Comparison of ENCODE assay signal across 15 cellular contexts in the genomic region with DNA sequence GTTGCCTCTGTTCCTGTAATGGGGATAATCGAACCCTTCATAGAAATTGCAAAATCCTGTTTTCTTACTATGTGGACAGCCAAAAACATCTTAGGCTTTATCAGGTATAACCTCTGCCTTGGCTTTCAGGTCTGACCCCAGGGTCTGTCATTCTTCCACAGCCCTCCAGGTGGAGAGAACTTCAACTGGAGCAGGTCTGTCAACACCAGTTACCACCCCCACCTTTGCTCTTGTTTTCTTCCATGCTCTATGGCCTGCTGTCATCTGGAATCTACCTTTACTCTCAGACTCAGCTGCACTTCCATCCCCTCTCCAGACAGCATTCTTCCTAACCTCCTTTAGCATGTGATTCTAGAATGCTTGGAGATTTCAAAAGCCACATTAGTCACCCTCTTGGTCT. TPM values are rescaled to one million over a fixed set of nuclear protein-coding genes. Genes with fewer than 3 reads are reported as not detected.
A peak's percentile ranks its signal among the peaks of the same experiment; 100 is the strongest.
DNase-seq lines count a peak whose midpoint lies in the region; ATAC-seq, FAIRE-seq and TF ChIP-seq lines count a peak whose summit lies in the region.
"Had no signal": no experiment of that assay in that cellular context is flagged by ENCODE, and none has a peak within 500 bp of the region (broad histone marks: within the 10 kb centered on the region; RNA-seq: fewer than 3 reads in every experiment).

No MANE protein-coding gene starts in this region.

- H4K8ac ChIP-seq in mesendoderm (ENCODE audit: low read depth, low read length) = no peak overlapping the region

- TF ChIP-seq RAD21 in GM12878 (IDR thresholded peaks at IDR 0.05; ENCODE audit: insufficient read depth, low read depth, low read length) = no peak

- SMC1A ChIA-PET in GM12878 (lab: Charles Lee; ENCODE audit: uncharacterized antibody, unreplicated experiment) = interaction anchor here (1.5 kb wide), 1 partner anchor 200 kb away, joined by 3 read pairs; no protein-coding TSS in a partner anchor

- H3K4me2 ChIP-seq in GM12878 (ENCODE audit: control insufficient read depth, insufficient read depth) = no peak overlapping the region
- no peak overlapping the region for H3K4me2 ChIP-seq in mesendoderm (ENCODE audit: low read length)

- no peak for FAIRE-seq in GM12878 (lab: Jason Lieb, UNC)
- FAIRE-seq: RCC 7860 had no signal

- no peak overlapping the region for H3K56ac ChIP-seq in mesendoderm (ENCODE audit: low read length)

- in situ Hi-C loops in GM12878 (cut with MboI) = no loop called here

- peak in 1 of 3 experiments; percentile 17; a peak in 1 of 6 replicates for TF ChIP-seq CTCF in GM12878 (IDR thresholded peaks at IDR 0.05 in 2 of 3, conservative IDR thresholded peaks at IDR 0.05 in 1 of 3; ENCODE audit: control insufficient read depth in 2 of 3, extremely low read depth in 1 of 3, insufficient read depth in 1 of 3, low read depth in 3 of 3, low read length in 3 of 3)

- TF ChIP-seq EP300 in GM12878 (IDR thresholded peaks at IDR 0.05; ENCODE audit: borderline replicate concordance in 1 of 2, control insufficient read depth in 1 of 2, low read depth in 2 of 2, low read length in 2 of 2) = no peak

- RAD21 ChIA-PET in GM12878 (lab: Charles Lee; ENCODE audit: unreplicated experiment) = no interaction called here

- intact Hi-C loops in GM12878 (cut with micrococcal nuclease; ENCODE audit: unreplicated experiment) = no loop called here

- no peaks in the 10 kb centered on the region for H3K9me3 ChIP-seq in GM12878 (replicated peaks; ENCODE audit: control insufficient read depth, insufficient read depth, low read length)
- no peaks in the 10 kb centered on the region for H3K9me3 ChIP-seq in SJCRH30 (replicated peaks)
- H3K9me3 ChIP-seq: left ventricle myocardium inferior, neutrophil had no signal

- H2BK15ac ChIP-seq in mesendoderm (replicated peaks; ENCODE audit: low read depth) = no peak overlapping the region

- POLR2A ChIA-PET in GM12878 (lab: Charles Lee) = no interaction called here

- H3K79me2 ChIP-seq in GM12878 (ENCODE audit: control insufficient read depth, insufficient read depth, low read length) = no peaks in the 10 kb centered on the region
- H3K79me2 ChIP-seq in mesendoderm (ENCODE audit: control insufficient read depth, insufficient read depth, low read length) = no peaks in the 10 kb centered on the region

- H3K4me1 ChIP-seq in GM12878 (ENCODE audit: control insufficient read depth, insufficient read depth, low read length) = no peaks in the 10 kb centered on the region
- H3K4me1 ChIP-seq in mesendoderm (ENCODE audit: control insufficient read depth, low read depth, low read length) = no peaks in the 10 kb centered on the region
- no peaks in the 10 kb centered on the region for H3K4me1 ChIP-seq in SJCRH30
- H3K4me1 ChIP-seq: left ventricle myocardium inferior had no signal

- no peaks in the 10 kb centered on the region for H3K79me1 ChIP-seq in mesendoderm (ENCODE audit: low read length)

- H2BK120ac ChIP-seq in mesendoderm (ENCODE audit: low read depth, low read length) = no peak overlapping the region

- no peaks in the 10 kb centered on the region for H4K20me1 ChIP-seq in GM12878 (ENCODE audit: control insufficient read depth, insufficient read depth)

- no peak overlapping the region for H4K5ac ChIP-seq in mesendoderm (ENCODE audit: low read length)

- H3K18ac ChIP-seq in mesendoderm (ENCODE audit: low read length) = no peak overlapping the region

- H3K9ac ChIP-seq in GM12878 (ENCODE audit: control insufficient read depth, insufficient read depth, low read length) = no peak overlapping the region
- H3K9ac ChIP-seq in mesendoderm (ENCODE audit: low read length) = no peak overlapping the region

- H3K4me3 ChIP-seq in GM12878 = no peak overlapping the region
- no peak overlapping the region for H3K4me3 ChIP-seq in mesendoderm (ENCODE audit: low read length)
- no peak overlapping the region for H3K4me3 ChIP-seq in SJCRH30
- H3K4me3 ChIP-seq: left ventricle myocardium inferior had no signal

- CTCF ChIA-PET in GM12878 (lab: Yijun Ruan, JAX) = no interaction called here

- no peak overlapping the region for H3K23ac ChIP-seq in mesendoderm (ENCODE audit: low read length)

- no peaks in the 10 kb centered on the region for H3K27me3 ChIP-seq in GM12878 (replicated peaks in 1 of 2; ENCODE audit: control insufficient read depth in 2 of 2, insufficient read depth in 2 of 2, low read length in 1 of 2)
- no peaks in the 10 kb centered on the region for H3K27me3 ChIP-seq in mesendoderm (ENCODE audit: insufficient read depth, low read length, poor library complexity)
- no peaks in the 10 kb centered on the region for H3K27me3 ChIP-seq in SJCRH30
- H3K27me3 ChIP-seq: neutrophil had no signal

- WGBS in GM12878 (ENCODE audit: insufficient coverage, insufficient replicate concordance, low lambda C conversion rate, missing lambda C conversion rate) = 100% methylated on average over 1 of the region's 1 CpG
- no CpG with 5 or more reads among the region's 1 CpG for WGBS in mesendoderm (ENCODE audit: extremely low coverage, insufficient coverage, low lambda C conversion rate)

- no peak overlapping the region for H3K4ac ChIP-seq in mesendoderm (ENCODE audit: low read depth, low read length)

- H3K36me3 ChIP-seq in GM12878 (ENCODE audit: control insufficient read depth in 2 of 2, insufficient read depth in 2 of 2, low read length in 1 of 2) (no peaks in the 10 kb centered on the region), mesendoderm (ENCODE audit: control insufficient read depth, insufficient read depth, low read length) (no peaks in the 10 kb centered on the region), SJCRH30 (no peaks in the 10 kb centered on the region)
- H3K36me3 ChIP-seq: neutrophil had no signal

- H3K27ac ChIP-seq in GM12878 (ENCODE audit: control insufficient read depth, insufficient read depth) = no peak overlapping the region
- H3K27ac ChIP-seq in mesendoderm (ENCODE audit: low read depth, low read length) = no peak overlapping the region
- no peak overlapping the region for H3K27ac ChIP-seq in SJCRH30
- H3K27ac ChIP-seq: left ventricle myocardium inferior, neutrophil had no signal

- no peak overlapping the region for H2AK5ac ChIP-seq in mesendoderm (ENCODE audit: low read length)

- BruUV-seq in GM12878 (replicated peaks; lab: Mats Ljungman, UMichigan) = no TSS peak

- ATAC-seq in GM12878 (no peak), HG03354 (IDR thresholded peaks at IDR 0.05; ENCODE audit: poor library complexity, severe bottlenecking, unreplicated experiment) (no peak), HG02623 (IDR thresholded peaks at IDR 0.05; ENCODE audit: unreplicated experiment) (no peak)

- no peak overlapping the region for H2AFZ ChIP-seq in GM12878 (ENCODE audit: control insufficient read depth, low read depth, low read length)

- TF ChIP-seq POLR2A in GM12878 (IDR thresholded peaks at IDR 0.05; ENCODE audit: low read depth, low read length) = no peak

- DNase-seq in GM03348 (ENCODE audit: low spot score) (peak; percentile 30), LHCN-M2 (ENCODE audit: low read depth) (peak; percentile 7), GM12878 (ENCODE audit: low read depth, low spot score) (no peak), mesendoderm (peak; percentile 71), SJCRH30 (no peak)
- DNase-seq: Calu3; cerebellar nuclear complex; left ventricle myocardium inferior; NCI-H187; stimulated activated CD4-positive, alpha-beta T cell treated with anti-CD3 and anti-CD28 coated beads, Interleukin-15, amount 100 ng/mL, for 24 hours had no signal

- no peak overlapping the region for H2BK5ac ChIP-seq in mesendoderm (ENCODE audit: low read length)

RNA-seq across cellular contexts. Expression of gene GJA9, which starts 10.4 kb away (rescaled TPM):
- total RNA-seq in LHCN-M2 (2014; rRNA removed) (not detected in 2 replicates), GM12878 (2014; rRNA removed) (not detected in 2 replicates), GM12878 (2014; rRNA removed; fragmentation: Illumina TruSeq; extraction: Trizol) (not detected in 2 replicates), GM12878 (2021) (not detected in 2 replicates)
- polyA plus RNA-seq in LHCN-M2 (2012) = not detected
- total RNA-seq in GM12878 (2013; cell fraction: nucleolus; rRNA removed) = not detected in 2 replicates
- polyA plus RNA-seq in GM12878 (2011; ENCODE audit: low read depth) = not detected
- polyA plus RNA-seq in GM12878 (2011; rRNA removed) (not detected in 2 replicates), GM12878 (2014; fragmentation: Illumina TruSeq; extraction: Trizol) (not detected in 2 replicates), GM12878 (2014; fragmentation: Nextera tagmentation; extraction: Ambion mirVana) (not detected), GM12878 (2014; rRNA removed) (not detected in 2 replicates), GM12878 (2016; fragmentation: Nextera tagmentation; extraction: Ambion mirVana) (under 1 TPM in 1 of 2 experiments, not detected in 1; 0.13 TPM)
- polyA plus RNA-seq in GM12878 (2011; cell fraction: cytosol; rRNA removed) = not detected in 2 replicates
- polyA plus RNA-seq in GM12878 (2011; cell fraction: nucleus; rRNA removed) = not detected in 2 replicates
- polyA plus RNA-seq in GM12878 (2012) = 0.08 TPM in 1 of 2 replicates, not detected in the other
- polyA minus RNA-seq in GM12878 (2011; rRNA and poly(A)+ RNA removed) = not detected in 2 replicates
- not detected in 2 replicates for polyA minus RNA-seq in GM12878 (2011; cell fraction: cytosol; rRNA and poly(A)+ RNA removed)
- not detected in 2 replicates for polyA minus RNA-seq in GM12878 (2011; cell fraction: nucleus; rRNA and poly(A)+ RNA removed)
- polyA plus RNA-seq in mesendoderm (2013, experiment 1 of 2) = not detected
- not detected for polyA plus RNA-seq in mesendoderm (2013, experiment 2 of 2)
- total RNA-seq in SJCRH30 (2014; rRNA removed; shearing (Covaris generic)) = not detected in 2 replicates
- total RNA-seq: Calu3, HT1080, left ventricle myocardium inferior had no signal

RNA-seq across cellular contexts. Expression of gene MYCBP, which starts 18.6 kb away (rescaled TPM):
- 37.3 and 40.5 TPM in 2 replicates for total RNA-seq in LHCN-M2 (2014; rRNA removed)
- polyA plus RNA-seq in LHCN-M2 (2012) = 12.6 TPM
- 3.3 and 3.4 TPM in 2 replicates for total RNA-seq in GM12878 (2013; cell fraction: nucleolus; rRNA removed)
- total RNA-seq in GM12878 (2014; rRNA removed) = 26.1 and 30.1 TPM in 2 replicates
- total RNA-seq in GM12878 (2014; rRNA removed; fragmentation: Illumina TruSeq; extraction: Trizol) = 33.8 and 35.8 TPM in 2 replicates
- total RNA-seq in GM12878 (2021) = 45.2 and 49.9 TPM in 2 replicates
- polyA plus RNA-seq in GM12878 (2011; ENCODE audit: low read depth) = 15.7 TPM
- 31.7 and 54.6 TPM in 2 replicates for polyA plus RNA-seq in GM12878 (2011; rRNA removed)
- polyA plus RNA-seq in GM12878 (2011; cell fraction: cytosol; rRNA removed) = 15.6 and 18.2 TPM in 2 replicates
- polyA plus RNA-seq in GM12878 (2011; cell fraction: nucleus; rRNA removed) = 8.6 and 9.2 TPM in 2 replicates
- polyA plus RNA-seq in GM12878 (2012) = 18.7 and 20.7 TPM in 2 replicates
- polyA plus RNA-seq in GM12878 (2014; fragmentation: Illumina TruSeq; extraction: Trizol) = 40.9 and 45.5 TPM in 2 replicates
- polyA plus RNA-seq in GM12878 (2014; fragmentation: Nextera tagmentation; extraction: Ambion mirVana) = 100 to 1,000 TPM; 124 to 152 TPM
- polyA plus RNA-seq in GM12878 (2014; rRNA removed) = 20.9 and 29.2 TPM in 2 replicates
- polyA plus RNA-seq in GM12878 (2016; fragmentation: Nextera tagmentation; extraction: Ambion mirVana) = 100 to 1,000 TPM; 196 to 210 TPM
- polyA minus RNA-seq in GM12878 (2011; rRNA and poly(A)+ RNA removed) = 15.0 and 18.2 TPM in 2 replicates
- polyA minus RNA-seq in GM12878 (2011; cell fraction: cytosol; rRNA and poly(A)+ RNA removed) = 6.8 and 7.2 TPM in 2 replicates
- 1.5 and 2.6 TPM in 2 replicates for polyA minus RNA-seq in GM12878 (2011; cell fraction: nucleus; rRNA and poly(A)+ RNA removed)
- 47.2 TPM for polyA plus RNA-seq in mesendoderm (2013, experiment 1 of 2)
- polyA plus RNA-seq in mesendoderm (2013, experiment 2 of 2) = 50.5 TPM
- total RNA-seq in SJCRH30 (2014; rRNA removed; shearing (Covaris generic)) = 41.1 and 41.2 TPM in 2 replicates

RNA-seq across cellular contexts. Expression of gene RRAGC, which starts 32.2 kb away (rescaled TPM):
- 14.4 and 21.0 TPM in 2 replicates for total RNA-seq in LHCN-M2 (2014; rRNA removed)
- polyA plus RNA-seq in LHCN-M2 (2012) = 29.7 TPM
- 21.3 and 21.7 TPM in 2 replicates for total RNA-seq in GM12878 (2013; cell fraction: nucleolus; rRNA removed)
- 5.5 and 7.5 TPM in 2 replicates for total RNA-seq in GM12878 (2014; rRNA removed)
- 12.4 and 12.6 TPM in 2 replicates for total RNA-seq in GM12878 (2014; rRNA removed; fragmentation: Illumina TruSeq; extraction: Trizol)
- 17.3 and 18.2 TPM in 2 replicates for total RNA-seq in GM12878 (2021)
- 12.3 TPM for polyA plus RNA-seq in GM12878 (2011; ENCODE audit: low read depth)
- polyA plus RNA-seq in GM12878 (2011; rRNA removed) = 18.7 and 23.9 TPM in 2 replicates
- 6.4 and 11.4 TPM in 2 replicates for polyA plus RNA-seq in GM12878 (2011; cell fraction: cytosol; rRNA removed)
- polyA plus RNA-seq in GM12878 (2011; cell fraction: nucleus; rRNA removed) = 6.3 and 6.6 TPM in 2 replicates
- polyA plus RNA-seq in GM12878 (2012) = 16.4 and 20.2 TPM in 2 replicates
- polyA plus RNA-seq in GM12878 (2014; fragmentation: Illumina TruSeq; extraction: Trizol) = 17.9 and 23.1 TPM in 2 replicates
- polyA plus RNA-seq in GM12878 (2014; fragmentation: Nextera tagmentation; extraction: Ambion mirVana) = 10 to 100 TPM; 16.8 to 22.1 TPM
- polyA plus RNA-seq in GM12878 (2014; rRNA removed) = 8.6 and 11.7 TPM in 2 replicates
- 10 to 100 TPM; 11.8 to 13.3 TPM for polyA plus RNA-seq in GM12878 (2016; fragmentation: Nextera tagmentation; extraction: Ambion mirVana)
- polyA minus RNA-seq in GM12878 (2011; rRNA and poly(A)+ RNA removed) = 8.1 and 14.2 TPM in 2 replicates
- polyA minus RNA-seq in GM12878 (2011; cell fraction: cytosol; rRNA and poly(A)+ RNA removed) = 4.5 and 4.8 TPM in 2 replicates
- polyA minus RNA-seq in GM12878 (2011; cell fraction: nucleus; rRNA and poly(A)+ RNA removed) = 3.6 and 5.5 TPM in 2 replicates
- 12.3 TPM for polyA plus RNA-seq in mesendoderm (2013, experiment 1 of 2)
- 12.5 TPM for polyA plus RNA-seq in mesendoderm (2013, experiment 2 of 2)
- 11.9 and 13.6 TPM in 2 replicates for total RNA-seq in SJCRH30 (2014; rRNA removed; shearing (Covaris generic))

RNA-seq across cellular contexts. Expression of gene RHBDL2, which starts 49.9 kb away (rescaled TPM):
- total RNA-seq in LHCN-M2 (2014; rRNA removed) (0.17 and 0.96 TPM in 2 replicates), GM12878 (2014; rRNA removed) (not detected in 2 replicates), GM12878 (2014; rRNA removed; fragmentation: Illumina TruSeq; extraction: Trizol) (not detected in 2 replicates), GM12878 (2021) (not detected in 2 replicates)
- 1.3 TPM for polyA plus RNA-seq in LHCN-M2 (2012)
- total RNA-seq in GM12878 (2013; cell fraction: nucleolus; rRNA removed) = not detected in 2 replicates
- not detected for polyA plus RNA-seq in GM12878 (2011; ENCODE audit: low read depth)
- polyA plus RNA-seq in GM12878 (2011; rRNA removed) (not detected in 2 replicates), GM12878 (2014; fragmentation: Illumina TruSeq; extraction: Trizol) (not detected in 2 replicates), GM12878 (2014; fragmentation: Nextera tagmentation; extraction: Ambion mirVana) (under 1 TPM in 1 of 2 experiments, not detected in 1; 0.05 TPM), GM12878 (2014; rRNA removed) (not detected in 2 replicates), GM12878 (2016; fragmentation: Nextera tagmentation; extraction: Ambion mirVana) (not detected)
- not detected in 2 replicates for polyA plus RNA-seq in GM12878 (2011; cell fraction: cytosol; rRNA removed)
- polyA plus RNA-seq in GM12878 (2011; cell fraction: nucleus; rRNA removed) = not detected in 2 replicates
- polyA plus RNA-seq in GM12878 (2012) = 0.07 TPM in 1 of 2 replicates, not detected in the other
- not detected in 2 replicates for polyA minus RNA-seq in GM12878 (2011; rRNA and poly(A)+ RNA removed)
- polyA minus RNA-seq in GM12878 (2011; cell fraction: cytosol; rRNA and poly(A)+ RNA removed) = not detected in 2 replicates
- not detected in 2 replicates for polyA minus RNA-seq in GM12878 (2011; cell fraction: nucleus; rRNA and poly(A)+ RNA removed)
- 0.13 TPM for polyA plus RNA-seq in mesendoderm (2013, experiment 1 of 2)
- 0.13 TPM for polyA plus RNA-seq in mesendoderm (2013, experiment 2 of 2)
- total RNA-seq in SJCRH30 (2014; rRNA removed; shearing (Covaris generic)) = 0.10 TPM in 1 of 2 replicates, not detected in the other
- total RNA-seq: left ventricle myocardium inferior had no signal

Comparison
In these comparisons a context has a peak if more than half of its experiments do, and no peak if none do; other contexts are left out.
1. DNase-seq: peak in GM03348 (single experiment), LHCN-M2 (single experiment) and mesendoderm (single experiment); none in GM12878 (single experiment) and SJCRH30 (0 of 2).